ENCODE assay signal across 18 cellular contexts in the genomic region with DNA sequence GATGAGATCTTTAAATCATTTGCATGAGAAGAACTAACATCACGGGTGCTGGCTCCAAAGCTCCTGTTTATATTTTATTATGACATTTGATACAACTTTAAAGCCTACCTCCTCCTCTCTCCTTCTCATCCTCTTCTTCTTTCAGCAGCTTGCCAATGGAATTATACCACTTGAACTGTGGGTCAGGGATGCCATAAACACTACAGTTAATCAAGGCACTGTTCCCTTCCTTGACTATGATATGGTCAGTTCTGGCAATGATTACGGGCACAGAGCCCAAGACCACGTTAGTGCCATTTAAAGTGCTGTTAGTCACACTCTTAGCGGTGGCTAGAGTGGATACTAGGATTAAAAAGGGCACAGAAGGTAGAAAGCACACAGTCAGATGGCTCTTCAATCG. TPM values are rescaled to one million over a fixed set of nuclear protein-coding genes. Genes with fewer than 3 reads are reported as not detected.
A peak's percentile ranks its signal among the peaks of the same experiment; 100 is the strongest.
DNase-seq lines count a peak whose midpoint lies in the region; ATAC-seq and TF ChIP-seq lines count a peak whose summit lies in the region.
"Had no signal": no experiment of that assay in that cellular context is flagged by ENCODE, and none has a peak within 500 bp of the region (broad histone marks: within the 10 kb centered on the region; RNA-seq: fewer than 3 reads in every experiment).

No MANE protein-coding gene starts in this region.

- ATAC-seq in thoracic aorta (ENCODE audit: insufficient number of reproducible peaks, low FRiP score, low read depth) = no peak
- no peak for ATAC-seq in naive thymus-derived CD4-positive, alpha-beta T cell

- no peak overlapping the region for H3K27ac Mint-ChIP-seq in naive thymus-derived CD4-positive, alpha-beta T cell
- H3K27ac Mint-ChIP-seq: dendritic cell treated with granulocyte-macrophage colony-stimulating factor and Interleukin-4, amounts not matched to agents 40 ng/mL and 50 ng/mL, for 4 days; naive B cell; type B pancreatic cell had no signal

- TF ChIP-seq CTCF in dorsolateral prefrontal cortex (IDR thresholded peaks at IDR 0.05 in 54 of 56, conservative IDR thresholded peaks at IDR 0.05 in 2 of 56; ENCODE audit: low read depth in 1 of 56, partially characterized antibody in 56 of 56) (no peak), thoracic aorta (IDR thresholded peaks at IDR 0.05) (no peak), RWPE1 (conservative IDR thresholded peaks at IDR 0.05; ENCODE audit: low read depth) (no peak)

- H3K4me3 Mint-ChIP-seq in naive thymus-derived CD4-positive, alpha-beta T cell = no peak overlapping the region
- H3K4me3 Mint-ChIP-seq: dendritic cell treated with granulocyte-macrophage colony-stimulating factor and Interleukin-4, amounts not matched to agents 40 ng/mL and 50 ng/mL, for 4 days; naive B cell; type B pancreatic cell had no signal

- peaks cover 0 to 25% (median 15%) of the 10 kb centered on the region in 5 donors for H3K27me3 Mint-ChIP-seq in naive thymus-derived CD4-positive, alpha-beta T cell
- H3K27me3 Mint-ChIP-seq: type B pancreatic cell had no signal

- no peaks in the 10 kb centered on the region for H3K36me3 Mint-ChIP-seq in naive thymus-derived CD4-positive, alpha-beta T cell
- H3K36me3 Mint-ChIP-seq: naive B cell, type B pancreatic cell had no signal

- H3K4me1 Mint-ChIP-seq in naive thymus-derived CD4-positive, alpha-beta T cell = peaks cover 0 to 14% (median 10%) of the 10 kb centered on the region in 7 donors

- DNase-seq in NCI-H2196 (lab: John Stamatoyannopoulos, UW; ENCODE audit: unreplicated experiment) (peak; percentile 27), NCI-H2196 treated with DMSO at 0.1 percent for 48 hours (lab: John Stamatoyannopoulos, UW; ENCODE audit: unreplicated experiment) (no peak), NCI-H524 (lab: John Stamatoyannopoulos, UW) (peak; percentile 77 to 84), dorsolateral prefrontal cortex (no peak), thoracic aorta (ENCODE audit: low spot score) (no peak), RWPE1 (ENCODE audit: low spot score) (no peak)
- no peak for DNase-seq in naive thymus-derived CD4-positive, alpha-beta T cell
- no peak for DNase-seq in NK-92 treated with Interleukin-12 subunit alpha and Interleukin-12 subunit beta, amount 100 ng/mL, for 24 hours (lab: John Stamatoyannopoulos, UW)
- DNase-seq: activated CD4-positive, alpha-beta T cell treated with anti-CD3 and anti-CD28 coated beads for 48 hours; activated gamma-delta T cell treated with Interleukin-2 at 50 U/mL for 16 hours; naive B cell; NCI-H345; spleen had no signal

- no peaks in the 10 kb centered on the region for H3K36me3 ChIP-seq in thoracic aorta
- no peaks in the 10 kb centered on the region for H3K36me3 ChIP-seq in naive thymus-derived CD4-positive, alpha-beta T cell (ENCODE audit: control insufficient read depth in 2 of 3, insufficient read depth in 3 of 3, low read length in 3 of 3)
- H3K36me3 ChIP-seq: BLaER1, prostate gland, spleen had no signal

- H3K9me3 ChIP-seq in thoracic aorta = no peaks in the 10 kb centered on the region
- H3K9me3 ChIP-seq in naive thymus-derived CD4-positive, alpha-beta T cell (ENCODE audit: control insufficient read depth in 2 of 3, low read length in 3 of 3) = no peaks in the 10 kb centered on the region
- H3K9me3 ChIP-seq: BLaER1, prostate gland, spleen had no signal

- CTCF ChIA-PET in RWPE1 (lab: Yijun Ruan, JAX) = no interaction called here
- CTCF ChIA-PET in naive thymus-derived CD4-positive, alpha-beta T cell (lab: Charles Lee) = no interaction called here

- H3K4me3 ChIP-seq in dorsolateral prefrontal cortex (peak overlapping the region in 1 of 59 donors; percentile 4), thoracic aorta (no peak overlapping the region)
- no peak overlapping the region for H3K4me3 ChIP-seq in naive thymus-derived CD4-positive, alpha-beta T cell (ENCODE audit: low read length)
- H3K4me3 ChIP-seq: BLaER1, prostate gland, spleen had no signal

- intact Hi-C loops in dorsolateral prefrontal cortex (cut with DNase I) = no loop called here
- intact Hi-C loops in naive thymus-derived CD4-positive, alpha-beta T cell (cut with micrococcal nuclease) = no loop called here

- POLR2A ChIA-PET in RWPE1 (lab: Yijun Ruan, JAX; ENCODE audit: low non-redundant PET) = no interaction called here
- POLR2A ChIA-PET in naive thymus-derived CD4-positive, alpha-beta T cell (lab: Charles Lee) = no interaction called here

- H3K4me1 ChIP-seq in thoracic aorta (ENCODE audit: control insufficient read depth in 1 of 2, low read depth in 2 of 2) = peaks cover 28 to 85% of the 10 kb centered on the region in 2 donors
- no peaks in the 10 kb centered on the region for H3K4me1 ChIP-seq in naive thymus-derived CD4-positive, alpha-beta T cell (ENCODE audit: control insufficient read depth in 2 of 2, insufficient read depth in 2 of 2, low read length in 2 of 2)
- H3K4me1 ChIP-seq: prostate gland had no signal

- H3K9me3 Mint-ChIP-seq in naive thymus-derived CD4-positive, alpha-beta T cell = no peaks in the 10 kb centered on the region
- H3K9me3 Mint-ChIP-seq: dendritic cell treated with granulocyte-macrophage colony-stimulating factor and Interleukin-4, amounts not matched to agents 40 ng/mL and 50 ng/mL, for 4 days; naive B cell; type B pancreatic cell had no signal

- peak overlapping the region in 57 of 59 donors; percentile 3 to 98 (median 71) for H3K27ac ChIP-seq in dorsolateral prefrontal cortex
- peak overlapping the region; percentile 24 to 73 for H3K27ac ChIP-seq in thoracic aorta
- H3K27ac ChIP-seq in RWPE1 = no peak overlapping the region
- no peak overlapping the region for H3K27ac ChIP-seq in naive thymus-derived CD4-positive, alpha-beta T cell (ENCODE audit: low read depth, low read length)
- H3K27ac ChIP-seq: BLaER1, epithelial cell of prostate, prostate gland, spleen had no signal

- H3K27me3 ChIP-seq in dorsolateral prefrontal cortex (no peaks in the 10 kb centered on the region), thoracic aorta (replicated peaks; ENCODE audit: insufficient read depth) (no peaks in the 10 kb centered on the region)
- no peaks in the 10 kb centered on the region for H3K27me3 ChIP-seq in naive thymus-derived CD4-positive, alpha-beta T cell (ENCODE audit: control insufficient read depth in 2 of 2, insufficient read depth in 2 of 2, low read length in 2 of 2)
- H3K27me3 ChIP-seq: BLaER1, spleen had no signal

RNA-seq across cellular contexts. Expression of a gene that starts 20.7 kb away (rescaled TPM):
- total RNA-seq in dorsolateral prefrontal cortex (100 to 1,000 TPM in 13 of 120 experiments, 10 to 100 TPM in 107; 42.2 to 154 (median 73.9) TPM), thoracic aorta (10 to 100 TPM; 11.4 to 15.2 TPM)
- 1 to 10 TPM in 3 of 5 experiments, under 1 TPM in 2; 0.05 to 2.0 (median 1.1) TPM for total RNA-seq in naive thymus-derived CD4-positive, alpha-beta T cell
- polyA plus RNA-seq in naive thymus-derived CD4-positive, alpha-beta T cell = under 1 TPM; 0.23 to 0.47 TPM

Comparison
In these comparisons a context has a peak if more than half of its experiments do, and no peak if none do; other contexts are left out.
1. DNase-seq: peak in NCI-H2196 (single experiment) and NCI-H524 (2 of 2); none in NCI-H2196 treated with DMSO at 0.1 percent for 48 hours (single experiment), dorsolateral prefrontal cortex (0 of 10), thoracic aorta (single experiment), RWPE1 (single experiment), naive thymus-derived CD4-positive, alpha-beta T cell (0 of 9) and NK-92 treated with Interleukin-12 subunit alpha and Interleukin-12 subunit beta, amount 100 ng/mL, for 24 hours (single experiment).
2. H3K27ac ChIP-seq: peak in dorsolateral prefrontal cortex (57 of 59) and thoracic aorta (2 of 2); none in RWPE1 (single experiment) and naive thymus-derived CD4-positive, alpha-beta T cell (single experiment).
3. RNA of a gene that starts 20.7 kb away (total RNA-seq): 42.2 to 154 TPM in dorsolateral prefrontal cortex and 11.4 to 15.2 TPM in thoracic aorta; 0.05 to 2.0 TPM in naive thymus-derived CD4-positive, alpha-beta T cell; every median in the first group is over 4 times any median in the second.